Comparison of ENCODE assay signal across 1 cellular context in the genomic region with DNA sequence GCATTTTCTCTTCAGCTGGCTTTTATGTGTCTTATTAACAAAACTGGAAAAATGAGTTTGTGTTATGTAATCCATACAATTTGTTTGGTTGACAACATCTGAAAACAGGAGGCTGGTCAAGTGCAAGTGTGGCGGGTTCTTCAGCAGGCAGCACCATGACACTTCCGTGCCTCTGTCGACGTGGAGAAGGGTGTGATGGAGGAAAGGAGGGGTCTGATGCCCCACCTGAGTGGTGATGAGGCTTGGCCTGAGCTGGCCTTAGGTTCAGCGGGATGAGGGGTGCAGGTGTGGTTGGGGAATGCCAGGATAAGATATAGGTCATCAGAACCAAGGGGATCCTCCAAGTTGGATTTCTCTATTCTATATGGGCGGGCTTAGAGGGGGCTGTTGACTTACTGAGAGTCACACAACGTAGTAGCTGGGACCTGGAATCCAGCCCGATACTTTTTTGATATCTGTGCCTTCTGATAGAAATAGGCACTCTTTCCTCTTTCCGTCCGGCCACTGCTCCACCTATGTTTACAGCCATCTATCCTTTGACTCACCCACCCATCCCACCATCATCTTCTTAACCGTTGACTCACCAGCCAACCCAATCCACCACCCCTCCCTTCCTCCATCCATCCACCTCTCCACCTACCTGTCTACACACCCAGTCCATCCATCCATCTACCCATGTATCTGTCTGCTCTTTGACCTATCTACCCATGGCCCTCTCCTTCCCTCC.
TF ChIP-seq lines count a peak whose summit lies in the region.

No MANE protein-coding gene starts in this region.

TF ChIP-seq in liver, 16 proteins besides CTCF, POLR2A, EP300 and RAD21 (continued from another document):
- TF ChIP-seq, protein P1, sequence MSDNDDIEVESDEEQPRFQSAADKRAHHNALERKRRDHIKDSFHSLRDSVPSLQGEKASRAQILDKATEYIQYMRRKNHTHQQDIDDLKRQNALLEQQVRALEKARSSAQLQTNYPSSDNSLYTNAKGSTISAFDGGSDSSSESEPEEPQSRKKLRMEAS (IDR thresholded peaks at IDR 0.05) = no peak
- no peak for TF ChIP-seq FOXA2 (IDR thresholded peaks at IDR 0.05)
